ENCODE assay signal across 10 cellular contexts in the genomic region with DNA sequence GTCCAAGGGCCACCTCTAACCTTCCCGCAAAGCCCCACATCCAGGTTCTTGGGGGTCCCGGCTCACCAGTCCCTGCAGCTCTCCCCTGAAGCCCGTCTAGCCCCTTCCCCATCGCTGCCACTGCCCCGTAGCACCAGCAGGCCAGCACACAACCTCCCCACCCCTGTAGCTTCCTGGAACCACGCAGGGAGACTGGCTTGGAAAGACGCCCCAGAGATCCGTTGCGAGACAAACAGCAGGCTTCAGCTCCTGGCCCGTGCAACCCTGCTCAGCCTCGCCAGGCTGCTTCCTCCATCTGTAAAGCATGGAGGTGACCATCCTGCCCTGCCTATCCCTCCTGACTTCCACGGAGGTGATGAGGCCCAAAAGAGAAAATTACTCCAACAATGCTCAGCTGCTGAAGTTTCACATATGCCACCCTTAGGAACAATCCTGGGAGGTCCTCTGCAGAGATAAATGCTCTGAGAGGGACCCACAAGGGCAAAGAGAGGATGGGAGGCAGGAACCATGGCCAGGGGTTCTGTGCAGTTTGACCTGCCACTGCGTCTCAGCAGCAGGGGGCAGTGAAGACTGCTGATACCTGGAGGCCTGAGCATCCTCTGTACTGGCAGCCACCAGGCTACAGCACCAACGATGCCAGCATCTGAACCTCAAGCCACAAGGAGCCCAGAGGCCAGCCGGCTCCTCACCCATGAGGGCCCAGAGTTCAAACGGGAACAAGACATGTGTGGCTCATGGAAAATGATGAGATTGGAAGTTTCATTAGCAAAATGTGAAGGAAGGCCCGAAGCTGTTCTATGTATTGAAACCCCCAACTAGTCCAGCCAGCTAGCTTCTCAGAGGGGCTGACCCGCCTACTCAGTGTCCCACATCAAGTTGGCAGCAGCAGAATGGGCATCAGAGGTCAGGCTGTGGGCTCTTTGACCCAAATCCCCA. TPM values are rescaled to one million over a fixed set of nuclear protein-coding genes. Genes with fewer than 3 reads are reported as not detected.
DNase-seq lines count a peak whose midpoint lies in the region; ATAC-seq and TF ChIP-seq lines count a peak whose summit lies in the region.
"Had no signal": no experiment of that assay in that cellular context is flagged by ENCODE, and none has a peak within 500 bp of the region (broad histone marks: within the 10 kb centered on the region; RNA-seq: fewer than 3 reads in every experiment).

No MANE protein-coding gene starts in this region.

- H3K4me2 ChIP-seq in H9 (ENCODE audit: insufficient read depth, insufficient read length, low read length) = no peak overlapping the region

- H2BK5ac ChIP-seq in H9 (ENCODE audit: insufficient read length, low read length) = no peak overlapping the region

- H3K4me3 ChIP-seq in esophagus muscularis mucosa = no peak overlapping the region

- H3K27me3 ChIP-seq in H9 (ENCODE audit: insufficient read depth, low read length) (no peaks in the 10 kb centered on the region), esophagus muscularis mucosa (no peaks in the 10 kb centered on the region)

- no peak overlapping the region for H2BK12ac ChIP-seq in H9 (ENCODE audit: insufficient read length, low read depth, low read length)

- H3K27ac Mint-ChIP-seq in H9 = peak overlapping the region in 1 of 3 experiments; percentile 56; a peak in 4 of 7 replicates

- H3K79me1 ChIP-seq in H9 (ENCODE audit: insufficient read depth, low read depth, low read length, poor library complexity, severe bottlenecking) = peaks cover 4% of the 10 kb centered on the region

- TF ChIP-seq EP300 in esophagus muscularis mucosa (IDR thresholded peaks at IDR 0.05) = no peak

- H2BK20ac ChIP-seq in H9 (ENCODE audit: low read depth, low read length, poor library complexity, severe bottlenecking) = no peak overlapping the region

- H3K27ac ChIP-seq in H9 (ENCODE audit: insufficient read length, low read depth, low read length) (no peak overlapping the region), esophagus muscularis mucosa (replicated peaks in 1 of 4) (peak overlapping the region in 1 of 4 donors; percentile 36)

- peaks cover 23 to 24% of the 10 kb centered on the region in 2 experiments for H3K4me1 Mint-ChIP-seq in H9

- H3K56ac ChIP-seq in H9 (ENCODE audit: insufficient read length, low read depth, low read length) = no peak overlapping the region

- peaks cover 0 to 4% (median 0%) of the 10 kb centered on the region in 3 experiments; a peak in 1 of 7 replicates for H3K36me3 Mint-ChIP-seq in H9 (ENCODE audit: insufficient read depth in 1 of 3, low read depth in 3 of 3)

- H4K8ac ChIP-seq in H9 (replicated peaks; ENCODE audit: insufficient read length, low read depth, low read length) = no peak overlapping the region

- no peaks in the 10 kb centered on the region for H3K9me3 Mint-ChIP-seq in H9

- H3K36me3 ChIP-seq in esophagus muscularis mucosa = peaks cover 0 to 1% (median 0%) of the 10 kb centered on the region in 4 donors

- no peaks in the 10 kb centered on the region for H3K27me3 Mint-ChIP-seq in H9 (ENCODE audit: low read depth)

- no peaks in the 10 kb centered on the region for H3K23me2 ChIP-seq in H9 (ENCODE audit: insufficient read length, low read depth, low read length, poor library complexity, severe bottlenecking)

- H2BK120ac ChIP-seq in H9 (ENCODE audit: low read depth, low read length, poor library complexity, severe bottlenecking) = no peak overlapping the region

- H4K5ac ChIP-seq in H9 (ENCODE audit: insufficient read length, low read depth, low read length) = no peak overlapping the region

- no peak overlapping the region for H2AFZ ChIP-seq in H9 (ENCODE audit: low read length)

- H3K23ac ChIP-seq in H9 (ENCODE audit: insufficient read length, low read depth, low read length) = no peak overlapping the region

- H3K4me3 Mint-ChIP-seq in H9 = no peak overlapping the region

- H3K9me3 ChIP-seq in H9 (ENCODE audit: control insufficient read depth, low read depth, low read length) (no peaks in the 10 kb centered on the region), esophagus muscularis mucosa (no peaks in the 10 kb centered on the region)

- no peak overlapping the region for H3K18ac ChIP-seq in H9 (ENCODE audit: insufficient read length, low read depth, low read length)

- intact Hi-C loops in esophagus muscularis mucosa (cut with DNase I) = no loop called here

- H4K91ac ChIP-seq in H9 (ENCODE audit: insufficient read length, low read depth, low read length) = no peak overlapping the region

- H2BK15ac ChIP-seq in H9 (ENCODE audit: low read depth, low read length) = no peak overlapping the region

- H4K20me1 ChIP-seq in H9 (ENCODE audit: control insufficient read depth, insufficient read depth, insufficient read length) = peaks cover 2% of the 10 kb centered on the region

- peaks cover 18% of the 10 kb centered on the region; the same call in 1 of the 2 replicates for H3K79me2 ChIP-seq in H9 (ENCODE audit: insufficient read depth, low read length)

- TF ChIP-seq CTCF in H9 (conservative IDR thresholded peaks at IDR 0.05) = peak; percentile 53; the same call in 2 of the 3 replicates
- no peak for TF ChIP-seq CTCF in esophagus muscularis mucosa (IDR thresholded peaks at IDR 0.05)

- TF ChIP-seq POLR2A in erythroblast (IDR thresholded peaks at IDR 0.05; ENCODE audit: low read length) (no peak), esophagus muscularis mucosa (IDR thresholded peaks at IDR 0.05; ENCODE audit: low read depth) (no peak)

- no CpG with 5 or more reads among the region's 18 CpGs for WGBS in H9 (ENCODE audit: extremely low coverage, insufficient read length, low lambda C conversion rate)
- 70% methylated on average over 15 of the region's 18 CpGs for WGBS in esophagus muscularis mucosa

- H3K9ac ChIP-seq in H9 (ENCODE audit: extremely low read depth, insufficient read length, low read length) = no peak overlapping the region

- H2AK5ac ChIP-seq in H9 (ENCODE audit: insufficient read length, low read length) = no peak overlapping the region

- H3K14ac ChIP-seq in H9 (ENCODE audit: insufficient read depth, low read length) = no peak overlapping the region

- DNase-seq in H9 = peak; percentile 50
- peak; percentile 45 for DNase-seq in activated CD4-positive, alpha-beta T cell treated with anti-CD3 and anti-CD28 coated beads for 1 hour
- peak; percentile 33 to 66 for DNase-seq in erythroblast (lab: John Stamatoyannopoulos, UW)
- DNase-seq in stimulated activated CD4-positive, alpha-beta T cell treated with anti-CD3 and anti-CD28 coated beads, Interleukin-1b, Interleukin-23, amount 100 ng/mL, for 48 hours = peak; percentile 31
- no peak for DNase-seq in NCI-H1092 treated with DMSO at 0.1 percent for 48 hours (lab: John Stamatoyannopoulos, UW)
- DNase-seq in esophagus muscularis mucosa (ENCODE audit: extremely low spot score) = no peak

- no peak overlapping the region for H3K4ac ChIP-seq in H9 (ENCODE audit: low read depth, low read length)

- peaks cover 5% of the 10 kb centered on the region; the same call in 1 of the 2 replicates for H3K4me1 ChIP-seq in H9 (ENCODE audit: insufficient read depth, low read length)
- H3K4me1 ChIP-seq in esophagus muscularis mucosa = peaks cover 57 to 78% (median 74%) of the 10 kb centered on the region in 4 donors

- ATAC-seq in GM19023 (IDR thresholded peaks at IDR 0.05; ENCODE audit: unreplicated experiment) = no peak
- no peak for ATAC-seq in GM18868 (IDR thresholded peaks at IDR 0.05; ENCODE audit: unreplicated experiment)

- H3T11ph ChIP-seq in H9 (ENCODE audit: low read length) = no peak overlapping the region

RNA-seq across cellular contexts. Expression of gene DGCR2, which starts 16.1 kb away (rescaled TPM):
- 47.2 and 50.7 TPM in 2 replicates for total RNA-seq in H9 (2021)
- 10 to 100 TPM; 45.7 to 79.6 (median 65.4) TPM for total RNA-seq in esophagus muscularis mucosa

RNA-seq across cellular contexts. Expression of gene TSSK2, which starts 25.0 kb away (rescaled TPM):
- not detected in 2 replicates for total RNA-seq in H9 (2021)
- total RNA-seq in esophagus muscularis mucosa = not detected
- total RNA-seq: NCI-H460, urinary bladder had no signal

RNA-seq across cellular contexts. Expression of gene ESS2, which starts 38.3 kb away (rescaled TPM):
- total RNA-seq in H9 (2021) (18.7 and 19.4 TPM in 2 replicates), esophagus muscularis mucosa (10 to 100 TPM; 11.2 to 21.9 (median 19.9) TPM)

RNA-seq across cellular contexts. Expression of gene GSC2, which starts 44.0 kb away (rescaled TPM):
- total RNA-seq in H9 (2021) (0.22 TPM in 2 replicates), esophagus muscularis mucosa (not detected)
- total RNA-seq: NCI-H460, urinary bladder had no signal

Comparison
In these comparisons a context has a peak if more than half of its experiments do, and no peak if none do; other contexts are left out.
1. DNase-seq: peak in H9 (single experiment), activated CD4-positive, alpha-beta T cell treated with anti-CD3 and anti-CD28 coated beads for 1 hour (single experiment), erythroblast (2 of 2) and stimulated activated CD4-positive, alpha-beta T cell treated with anti-CD3 and anti-CD28 coated beads, Interleukin-1b, Interleukin-23, amount 100 ng/mL, for 48 hours (single experiment); none in NCI-H1092 treated with DMSO at 0.1 percent for 48 hours (single experiment) and esophagus muscularis mucosa (single experiment).